Comparison of ENCODE assay signal across 25 cellular contexts in genomic region chr3:10391391-10391790, GRCh38.
DNase-seq lines count a peak whose midpoint lies in the region; ATAC-seq and TF ChIP-seq lines count a peak whose summit lies in the region.
"Had no signal": no experiment of that assay in that cellular context is flagged by ENCODE, and none has a peak within 500 bp of the region (broad histone marks: within the 10 kb centered on the region; RNA-seq: fewer than 3 reads in every experiment).

No MANE protein-coding gene starts in this region.

- no peaks in the 10 kb centered on the region for H3K27me3 Mint-ChIP-seq in effector memory CD8-positive, alpha-beta T cell

- H3K4me2 ChIP-seq in OCI-LY1 (ENCODE audit: low read length) = peak overlapping the region; percentile 3; the same call in 1 of the 2 replicates

- no peaks in the 10 kb centered on the region for H3K9me2 ChIP-seq in OCI-LY1 (ENCODE audit: low read depth, low read length)

- no peaks in the 10 kb centered on the region for H3K79me2 ChIP-seq in OCI-LY1 (ENCODE audit: insufficient read depth, low read length)

- H3F3A ChIP-seq in OCI-LY1 (ENCODE audit: insufficient read depth, low read length) = 0 out of 2 replicates have a peak, but pooled peaks cover 2% of the 10 kb centered on the region

- no peak overlapping the region for H2AFZ ChIP-seq in OCI-LY1 (ENCODE audit: low read length)

- H3K9ac ChIP-seq in OCI-LY1 (ENCODE audit: low read length) = no peak overlapping the region; the same call in 1 of the 2 replicates

- H3K4me1 Mint-ChIP-seq in effector memory CD8-positive, alpha-beta T cell (ENCODE audit: low read depth in 2 of 2) = peaks cover 35 to 65% of the 10 kb centered on the region in 2 donors

- intact Hi-C loops in Right ventricle myocardium inferior (cut with DNase I) (no loop called here), left ventricle myocardium superior (cut with micrococcal nuclease) (no loop called here)

- no peaks in the 10 kb centered on the region for H3K36me3 ChIP-seq in OCI-LY1 (ENCODE audit: insufficient read depth, low read length)
- H3K36me3 ChIP-seq: heart right ventricle, uterus had no signal

- H3K9me3 Mint-ChIP-seq in effector memory CD8-positive, alpha-beta T cell = no peaks in the 10 kb centered on the region
- H3K9me3 Mint-ChIP-seq: activated T-helper 2 cell treated with anti-CD3 and anti-CD28 coated beads, Interferon-gamma antibody, Interleukin-2, Interleukin-4, amounts not matched to agents 10 μg/mL and 5 μg/mL and 100 μg/mL, durations not matched to agents 14 hours and 24 hours and 36 hours; natural killer cell had no signal

- H3K4me1 ChIP-seq in OCI-LY1 (ENCODE audit: insufficient read depth, low read length, severe bottlenecking) = peaks cover 48% of the 10 kb centered on the region
- H3K4me1 ChIP-seq: heart right ventricle, testis, uterus had no signal

- TF ChIP-seq CTCF in OCI-LY1 (IDR thresholded peaks at IDR 0.05; ENCODE audit: low read length) = no peak

- DNase-seq in Right ventricle myocardium inferior (ENCODE audit: missing footprints) = peak; percentile 32
- DNase-seq in left ventricle myocardium superior = no peak
- no peak for DNase-seq in effector memory CD8-positive, alpha-beta T cell
- no peak for DNase-seq in hypothalamus (lab: John Stamatoyannopoulos, UW)
- DNase-seq in middle frontal gyrus (ENCODE audit: extremely low spot score, low spot score) = no peak
- no peak for DNase-seq in NCI-H2029 (lab: John Stamatoyannopoulos, UW)
- DNase-seq in GOT3 (lab: John Stamatoyannopoulos, UW) = no peak
- DNase-seq: activated CD4-positive, alpha-beta T cell treated with anti-CD3 and anti-CD28 coated beads, Interleukin-2, amount 50 U/mL, for 4 hours; activated CD4-positive, CD25-positive, alpha-beta regulatory T cell; activated CD8-positive, alpha-beta memory T cell treated with anti-CD3 and anti-CD28 coated beads, Interleukin-2, amount 50 U/mL, for 48 hours; effector CD8-positive, alpha-beta T cell; foreskin fibroblast; heart right ventricle; MM.1S; natural killer cell; NCI-H1436; NCI-H526; RPMI8226; stimulated activated CD4-positive, alpha-beta T cell treated with anti-CD3 and anti-CD28 coated beads, Interleukin-4, amount 100 ng/mL, for 24 hours; stimulated activated naive CD4-positive, alpha-beta T cell treated with Interleukin-2 at 50 U/mL for 16 hours; testis; uterus had no signal

- H4K20me1 ChIP-seq in OCI-LY1 (ENCODE audit: insufficient read depth, low read length) = no peaks in the 10 kb centered on the region

- no peaks in the 10 kb centered on the region for H3K36me3 Mint-ChIP-seq in effector memory CD8-positive, alpha-beta T cell (ENCODE audit: insufficient read depth)
- H3K36me3 Mint-ChIP-seq: natural killer cell had no signal

- H3K27me3 ChIP-seq in OCI-LY1 (ENCODE audit: insufficient read depth, low read length) = no peaks in the 10 kb centered on the region
- H3K27me3 ChIP-seq: testis, uterus had no signal

- no peaks in the 10 kb centered on the region for H3K9me3 ChIP-seq in OCI-LY1 (ENCODE audit: low read length)
- H3K9me3 ChIP-seq: testis had no signal

- no peak overlapping the region for H3K4me3 ChIP-seq in OCI-LY1 (ENCODE audit: low read depth, low read length, poor library complexity, severe bottlenecking)
- H3K4me3 ChIP-seq: heart right ventricle, testis, uterus had no signal

- no peak overlapping the region for H3K4me3 Mint-ChIP-seq in effector memory CD8-positive, alpha-beta T cell
- H3K4me3 Mint-ChIP-seq: natural killer cell had no signal

- peak overlapping the region; percentile 24 to 57 for H3K27ac Mint-ChIP-seq in effector memory CD8-positive, alpha-beta T cell
- H3K27ac Mint-ChIP-seq: activated T-helper 2 cell treated with anti-CD3 and anti-CD28 coated beads, Interferon-gamma antibody, Interleukin-2, Interleukin-4, amounts not matched to agents 10 μg/mL and 5 μg/mL and 100 μg/mL, durations not matched to agents 14 hours and 24 hours and 36 hours; natural killer cell had no signal

- H3K27ac ChIP-seq in OCI-LY1 (ENCODE audit: low read depth, low read length, poor library complexity, severe bottlenecking) = peak overlapping the region; percentile 77
- H3K27ac ChIP-seq: heart right ventricle, testis, uterus had no signal

- ATAC-seq in Right ventricle myocardium inferior (no peak), left ventricle myocardium superior (no peak)
- no peak for ATAC-seq in effector memory CD8-positive, alpha-beta T cell (replicated peaks)
- ATAC-seq: natural killer cell, right cardiac atrium had no signal
